10 cellular contexts compared by ENCODE assay signal in genomic region chr14:55180434-55180833, GRCh38. TPM values are rescaled to one million over a fixed set of nuclear protein-coding genes. Genes with fewer than 3 reads are reported as not detected.
DNase-seq lines count a peak whose midpoint lies in the region; ATAC-seq lines count a peak whose summit lies in the region.
"Had no signal": no experiment of that assay in that cellular context is flagged by ENCODE, and none has a peak within 500 bp of the region (broad histone marks: within the 10 kb centered on the region; RNA-seq: fewer than 3 reads in every experiment).

No MANE protein-coding gene starts in this region.

- intact Hi-C loops in sciatic nerve (cut with DNase I): no loop called here

- peak overlapping the region; percentile 3 for H3K4me2 ChIP-seq in skeletal muscle satellite cell (ENCODE audit: low read length)

- H3K36me3 ChIP-seq in skeletal muscle satellite cell (ENCODE audit: insufficient read depth, low read length): peaks cover 10% of the 10 kb centered on the region

- peak; percentile 96 for ATAC-seq in GM18868 (IDR thresholded peaks at IDR 0.05; ENCODE audit: unreplicated experiment)
- ATAC-seq in GM21737 (IDR thresholded peaks at IDR 0.05; ENCODE audit: unreplicated experiment): peak; percentile 79
- ATAC-seq in HG03575 (IDR thresholded peaks at IDR 0.05; ENCODE audit: extremely low read depth, insufficient number of reproducible peaks, low FRiP score, unreplicated experiment): peak; percentile 74
- ATAC-seq in HG02571 (IDR thresholded peaks at IDR 0.05; ENCODE audit: unreplicated experiment): no peak
- ATAC-seq in sciatic nerve: no peak

- H3K9ac ChIP-seq in skeletal muscle satellite cell (ENCODE audit: low read depth, low read length): peak overlapping the region; percentile 40

- no peaks in the 10 kb centered on the region for H3K9me3 ChIP-seq in skeletal muscle satellite cell (replicated peaks; ENCODE audit: low read length)

- H3K27me3 ChIP-seq in skeletal muscle satellite cell (ENCODE audit: control insufficient read depth, insufficient read depth, low read length): no peaks in the 10 kb centered on the region

- H3K4me3 ChIP-seq in skeletal muscle satellite cell (ENCODE audit: low read length): no peak overlapping the region

- DNase-seq in sciatic nerve (ENCODE audit: low spot score) (no peak), Ammon's horn (ENCODE audit: low spot score) (no peak), NCI-H2171 treated with DMSO at 0.1 percent for 48 hours (lab: John Stamatoyannopoulos, UW) (no peak)
- DNase-seq: NCI-H82; stimulated activated CD4-positive, alpha-beta T cell treated with anti-CD3 and anti-CD28 coated beads, Interleukin-4, amount 100 ng/mL, for 4 hours had no signal

- H3K4me1 ChIP-seq in skeletal muscle satellite cell (ENCODE audit: control insufficient read depth, insufficient read depth, low read length): peaks cover 13% of the 10 kb centered on the region

RNA-seq across cellular contexts. Expression of gene DLGAP5, which starts 11.0 kb away (rescaled TPM):
- total RNA-seq in skeletal muscle satellite cell (2012; rRNA removed): 22.1 and 24.7 TPM in 2 replicates
- total RNA-seq in sciatic nerve: 0.31 TPM

RNA-seq across cellular contexts. Expression of gene LGALS3, which starts 51.4 kb away (rescaled TPM):
- 183 and 304 TPM in 2 replicates for total RNA-seq in skeletal muscle satellite cell (2012; rRNA removed)
- 229 TPM for total RNA-seq in sciatic nerve

Comparison
In these comparisons a context has a peak if more than half of its experiments do, and no peak if none do; other contexts are left out.
1. ATAC-seq: peak in GM18868 (single experiment), GM21737 (single experiment) and HG03575 (single experiment); none in HG02571 (single experiment) and sciatic nerve (single experiment).